ENCODE assay signal across 34 cellular contexts in the genomic region with DNA sequence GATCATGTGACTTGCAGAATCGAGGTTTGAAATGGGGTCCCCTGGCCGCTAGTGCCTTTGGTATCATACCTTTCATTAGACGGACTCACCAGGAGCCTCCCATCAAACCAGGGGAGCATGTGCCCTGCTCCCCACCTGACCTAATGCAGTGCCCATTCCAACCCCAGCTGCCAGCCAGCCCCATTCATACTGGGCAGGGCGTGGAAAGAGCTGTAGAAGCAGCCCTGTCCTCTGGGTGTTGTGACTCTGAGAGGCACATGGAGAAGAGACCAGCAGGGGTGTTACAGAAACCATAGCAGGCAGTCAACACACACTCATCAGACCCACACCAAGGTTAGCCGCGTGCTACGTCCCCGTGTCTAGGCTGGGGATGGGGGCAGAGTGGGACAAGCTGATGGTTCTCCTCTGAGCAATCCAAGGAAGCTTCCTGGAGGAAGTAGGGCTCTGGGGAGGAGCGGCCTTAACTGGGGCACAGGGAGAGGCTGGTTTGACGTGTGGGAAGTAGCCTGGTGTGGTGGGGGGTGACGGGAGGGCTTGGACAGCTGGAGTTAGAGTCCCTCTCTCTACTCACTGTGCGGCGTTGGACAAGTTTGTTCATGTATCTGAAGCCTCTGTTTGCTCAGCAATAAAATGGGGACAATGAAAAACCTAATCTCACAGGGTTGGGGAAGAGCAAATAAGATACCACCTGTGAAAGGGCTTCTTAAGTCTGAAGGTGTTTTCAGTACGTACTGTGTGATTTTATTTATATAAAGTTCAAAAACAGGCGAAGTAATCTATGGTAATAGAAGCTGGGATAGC. TPM values are rescaled to one million over a fixed set of nuclear protein-coding genes. Genes with fewer than 3 reads are reported as not detected.
DNase-seq lines count a peak whose midpoint lies in the region; ATAC-seq and TF ChIP-seq lines count a peak whose summit lies in the region.
"Had no signal": no experiment of that assay in that cellular context is flagged by ENCODE, and none has a peak within 500 bp of the region (broad histone marks: within the 10 kb centered on the region; RNA-seq: fewer than 3 reads in every experiment).

No MANE protein-coding gene starts in this region.

- H2AFZ ChIP-seq in PC-3 (ENCODE audit: low read length): no peak overlapping the region

- H3K9me3 ChIP-seq in PC-3 (ENCODE audit: low read length) (no peaks in the 10 kb centered on the region), endodermal cell (ENCODE audit: control insufficient read depth, low read length) (no peaks in the 10 kb centered on the region), transverse colon (no peaks in the 10 kb centered on the region), HAP-1 (no peaks in the 10 kb centered on the region)
- H3K9me3 ChIP-seq: esophagus squamous epithelium, heart right ventricle, prostate gland, right lobe of liver, tibial artery had no signal

- CTCF ChIA-PET in PC-3 (lab: Charles Lee): no interaction called here

- POLR2A ChIA-PET in PC-3 (lab: Charles Lee; ENCODE audit: unreplicated experiment): no interaction called here

- H3K27ac ChIP-seq in PC-3 (ENCODE audit: low read length) (no peak overlapping the region), endodermal cell (ENCODE audit: low read depth, low read length) (no peak overlapping the region), transverse colon (no peak overlapping the region)
- H3K27ac ChIP-seq: esophagus squamous epithelium, foreskin keratinocyte, heart right ventricle, prostate gland, right lobe of liver, tibial artery had no signal

- intact Hi-C loops in cardiac septum (cut with DNase I): no loop called here
- intact Hi-C loops in left cardiac atrium (cut with DNase I): no loop called here
- intact Hi-C loops in PC-3 (cut with micrococcal nuclease): no loop called here
- intact Hi-C loops in transverse colon (cut with DNase I; ENCODE audit: low total_unique reads): no loop called here

- no peaks in the 10 kb centered on the region for H4K20me1 ChIP-seq in PC-3 (ENCODE audit: low read length)

- no peaks in the 10 kb centered on the region for H3K9me2 ChIP-seq in PC-3 (replicated peaks; ENCODE audit: low read length)

- H3K27ac Mint-ChIP-seq in endodermal cell: peak overlapping the region; percentile 19
- H3K27ac Mint-ChIP-seq: CD8-positive, alpha-beta memory T cell; natural killer cell had no signal

- TF ChIP-seq POLR2A in transverse colon (IDR thresholded peaks at IDR 0.05): no peak

- peaks cover 97% of the 10 kb centered on the region for H3K27me3 ChIP-seq in PC-3 (ENCODE audit: low read length)
- H3K27me3 ChIP-seq in endodermal cell (ENCODE audit: control insufficient read depth, insufficient read depth, low read length, poor library complexity, severe bottlenecking): no peaks in the 10 kb centered on the region
- peaks cover 94% of the 10 kb centered on the region for H3K27me3 ChIP-seq in transverse colon
- no peaks in the 10 kb centered on the region for H3K27me3 ChIP-seq in HAP-1 (ENCODE audit: low read depth)
- H3K27me3 ChIP-seq: right lobe of liver had no signal

- no peaks in the 10 kb centered on the region for H3F3A ChIP-seq in PC-3 (ENCODE audit: low read length, unreplicated experiment)

- DNase-seq in cardiac septum (ENCODE audit: low spot score) (peak; percentile 53), left cardiac atrium (no peak), PC-3 (no peak), endodermal cell (no peak), transverse colon (peak; percentile 17), HAP-1 (ENCODE audit: low spot score in 2 of 2) (no peak), NCI-H2227 treated with DMSO at 0.1 percent for 48 hours (lab: John Stamatoyannopoulos, UW) (no peak), GOT3 (lab: John Stamatoyannopoulos, UW) (no peak)
- DNase-seq: activated CD4-positive, alpha-beta T cell treated with anti-CD3 and anti-CD28 coated beads, Interleukin-2, amount 50 U/mL, for 48 hours; activated CD8-positive, alpha-beta memory T cell treated with anti-CD3 and anti-CD28 coated beads, Interleukin-2, amount 50 U/mL, for 4 hours; activated naive CD4-positive, alpha-beta T cell treated with Interleukin-2 at 50 U/mL for 16 hours; AML-193; CD8-positive, alpha-beta memory T cell; esophagus squamous epithelium; foreskin keratinocyte; heart right ventricle; kidney glomerular epithelial cell; natural killer cell; NCI-H1105 treated with DMSO at 0.1 percent for 48 hours; NCI-H187 treated with DMSO at 0.1 percent for 48 hours; NCI-H2171 treated with DMSO at 0.1 percent for 48 hours; NCI-H510A treated with DMSO at 0.1 percent for 48 hours; nucleus accumbens; RPMI8226; stimulated activated CD4-positive, alpha-beta T cell treated with anti-CD3 and anti-CD28 coated beads, Interleukin-4, amount 100 ng/mL, for 1 hour; T-helper 2 cell; tibial artery had no signal

- WGBS in endodermal cell (ENCODE audit: insufficient coverage in 1 of 2, insufficient read length in 1 of 2), 2 experiments: 77 to 87% methylated on average over 2 to 15 of the region's 15 CpGs
- 38 to 50% methylated on average over 2 to 15 of the region's 15 CpGs for WGBS in transverse colon (ENCODE audit: low coverage in 1 of 2), 2 donors

- peaks cover 4% of the 10 kb centered on the region for H3K9me3 Mint-ChIP-seq in endodermal cell
- H3K9me3 Mint-ChIP-seq: natural killer cell had no signal

- no peak for ATAC-seq in left cardiac atrium
- ATAC-seq in PC-3: peak; percentile 39; the same call in 1 of the 2 replicates
- ATAC-seq: activated CD4-positive, CD25-positive, alpha-beta regulatory T cell treated with anti-CD3 and anti-CD28 coated beads, Interleukin-2, amount 50 U/mL, for 24 hours; foreskin keratinocyte; right lobe of liver; SK-N-SH treated with all-trans-retinoic acid at 6 μM for 48 hours had no signal

- no peak for TF ChIP-seq CTCF in PC-3 (conservative IDR thresholded peaks at IDR 0.05; ENCODE audit: low read depth, low read length)
- no peak for TF ChIP-seq CTCF in endodermal cell (conservative IDR thresholded peaks at IDR 0.05)
- TF ChIP-seq CTCF in transverse colon (IDR thresholded peaks at IDR 0.05): no peak

- H3K9ac ChIP-seq in PC-3 (ENCODE audit: low read length) (no peak overlapping the region), endodermal cell (ENCODE audit: extremely low read depth, low read length, poor library complexity, severe bottlenecking) (no peak overlapping the region)

- H3K4me3 Mint-ChIP-seq in endodermal cell: no peak overlapping the region
- H3K4me3 Mint-ChIP-seq: CD8-positive, alpha-beta memory T cell; natural killer cell had no signal

- in situ Hi-C loops in transverse colon (cut with MboI; ENCODE audit: low pct_ligation_motif_present in 1 of 4, low pct_unique_long_range_greater_than_20kb in 1 of 4, low sequenced_read_pairs in 3 of 4): no loop called here
- in situ Hi-C loops in HAP-1 (cut with MboI; ENCODE audit: low sequenced_read_pairs): no loop called here

- H3K4me3 ChIP-seq in PC-3 (ENCODE audit: low read length) (no peak overlapping the region), endodermal cell (ENCODE audit: low read length) (no peak overlapping the region), transverse colon (no peak overlapping the region), HAP-1 (no peak overlapping the region)
- H3K4me3 ChIP-seq: esophagus squamous epithelium, heart right ventricle, lung, prostate gland, right lobe of liver, tibial artery had no signal

- peaks cover 11% of the 10 kb centered on the region for H3K4me1 Mint-ChIP-seq in endodermal cell
- H3K4me1 Mint-ChIP-seq: CD8-positive, alpha-beta memory T cell had no signal

- no peak overlapping the region for H3K4me2 ChIP-seq in PC-3 (ENCODE audit: low read length)

- no peak for TF ChIP-seq EP300 in transverse colon (IDR thresholded peaks at IDR 0.05; ENCODE audit: low read depth)

- no peaks in the 10 kb centered on the region for H3K4me1 ChIP-seq in PC-3 (ENCODE audit: insufficient read depth, low read length)
- H3K4me1 ChIP-seq in endodermal cell (ENCODE audit: control insufficient read depth, insufficient read depth, low read length): peaks cover 9% of the 10 kb centered on the region
- peaks cover 0 to 12% (median 2%) of the 10 kb centered on the region in 4 donors for H3K4me1 ChIP-seq in transverse colon
- no peaks in the 10 kb centered on the region for H3K4me1 ChIP-seq in HAP-1
- H3K4me1 ChIP-seq: foreskin keratinocyte, right lobe of liver had no signal

- H3K79me2 ChIP-seq in PC-3 (ENCODE audit: low read length): no peaks in the 10 kb centered on the region

- H3K36me3 ChIP-seq in PC-3 (ENCODE audit: low read depth, low read length) (no peaks in the 10 kb centered on the region), endodermal cell (ENCODE audit: control insufficient read depth, insufficient read depth, low read length) (no peaks in the 10 kb centered on the region), transverse colon (no peaks in the 10 kb centered on the region), HAP-1 (replicated peaks) (no peaks in the 10 kb centered on the region)
- H3K36me3 ChIP-seq: esophagus squamous epithelium, heart right ventricle, prostate gland, right lobe of liver, tibial artery had no signal

- BruUV-seq in PC-3 (replicated peaks; lab: Mats Ljungman, UMichigan): no TSS peak

- no peaks in the 10 kb centered on the region for H3K36me3 Mint-ChIP-seq in endodermal cell (ENCODE audit: low read depth)
- H3K36me3 Mint-ChIP-seq: CD8-positive, alpha-beta memory T cell; natural killer cell had no signal

- H3K27me3 Mint-ChIP-seq in endodermal cell (ENCODE audit: insufficient read depth): peaks cover 13% of the 10 kb centered on the region

RNA-seq across cellular contexts. Expression of gene GRIK4, which starts 13.9 kb away (rescaled TPM):
- total RNA-seq in cardiac septum (0.40 TPM), left cardiac atrium (under 1 TPM; 0.35 to 0.55 TPM), PC-3 (2014; rRNA removed) (not detected in 2 replicates), endodermal cell (1 to 10 TPM; 1.7 to 3.5 TPM), transverse colon (1 to 10 TPM in 1 of 4 donors, not detected in 3; 2.6 TPM)
- polyA plus RNA-seq in endodermal cell (2013, experiment 1 of 2): 1.9 TPM
- polyA plus RNA-seq in endodermal cell (2013, experiment 2 of 2): 1.6 TPM
- total RNA-seq: A673, dermis microvascular lymphatic vessel endothelial cell, foreskin keratinocyte had no signal
- polyA plus RNA-seq: CD8-positive, alpha-beta memory T cell; foreskin keratinocyte had no signal

Comparison
In these comparisons a context has a peak if more than half of its experiments do, and no peak if none do; other contexts are left out.
1. DNase-seq: peak in cardiac septum (single experiment) and transverse colon (single experiment); none in left cardiac atrium (single experiment), PC-3 (single experiment), endodermal cell (single experiment), HAP-1 (0 of 2), NCI-H2227 treated with DMSO at 0.1 percent for 48 hours (single experiment) and GOT3 (single experiment).